ENCODE assay signal across 1 cellular context in genomic region chr4:143251781-143252180, GRCh38.
TF ChIP-seq lines count a peak whose summit lies in the region.

No MANE protein-coding gene starts in this region.

TF ChIP-seq in HCT116, 20 proteins besides CTCF, POLR2A, EP300 and RAD21 (continued from another document):
- TF ChIP-seq ATF3 (IDR thresholded peaks at IDR 0.05): no peak
- TF ChIP-seq SP1 (IDR thresholded peaks at IDR 0.05; ENCODE audit: low read depth): peak; percentile 40; the same call in 1 of the 2 replicates
- TF ChIP-seq EZH2phosphoT487 (IDR thresholded peaks at IDR 0.05; ENCODE audit: borderline replicate concordance): no peak
- TF ChIP-seq JUND (IDR thresholded peaks at IDR 0.05): peak; percentile 60; the same call in 1 of the 2 replicates
- TF ChIP-seq EZH2 (IDR thresholded peaks at IDR 0.05): no peak
- TF ChIP-seq POLR2AphosphoS5 (IDR thresholded peaks at IDR 0.05; ENCODE audit: low read depth, low read length): no peak
- TF ChIP-seq FOSL1 (IDR thresholded peaks at IDR 0.05; ENCODE audit: low read depth): peak; percentile 73
- TF ChIP-seq YY1 (IDR thresholded peaks at IDR 0.05; ENCODE audit: extremely low read depth, insufficient replicate concordance, low read depth, low read length): no peak
- TF ChIP-seq CBX3 (IDR thresholded peaks at IDR 0.05; ENCODE audit: low read depth): no peak
- no peak for TF ChIP-seq ZBTB33 (IDR thresholded peaks at IDR 0.05; ENCODE audit: extremely low read depth, insufficient replicate concordance, low read length)
- TF ChIP-seq SIN3A (IDR thresholded peaks at IDR 0.05; ENCODE audit: low read depth): no peak
- 0 out of 2 replicates have a peak, but pooled peaks have one; percentile 20 for TF ChIP-seq SRF (IDR thresholded peaks at IDR 0.05; ENCODE audit: low read depth)
